In genomic region chr9:92592537-92592936, GRCh38 we compare ENCODE assay signal across 23 cellular contexts. TPM values are rescaled to one million over a fixed set of nuclear protein-coding genes. Genes with fewer than 3 reads are reported as not detected.
"Had no signal": no experiment of that assay in that cellular context is flagged by ENCODE, and none has a peak within 500 bp of the region (broad histone marks: within the 10 kb centered on the region; RNA-seq: fewer than 3 reads in every experiment).

No MANE protein-coding gene starts in this region.

- H3K36me3 Mint-ChIP-seq: natural killer cell, type B pancreatic cell had no signal

- H3K27me3 Mint-ChIP-seq: activated T-cell treated with anti-CD3 and anti-CD28 coated beads, Interleukin-2, amount 50 U/mL, for 24 hours; central memory CD8-positive, alpha-beta T cell; effector memory CD8-positive, alpha-beta T cell; type B pancreatic cell had no signal

- H3K9me3 Mint-ChIP-seq: activated T-cell treated with anti-CD3 and anti-CD28 coated beads, Interleukin-2, amount 50 U/mL, for 24 hours; central memory CD8-positive, alpha-beta T cell; effector memory CD8-positive, alpha-beta T cell; natural killer cell; type B pancreatic cell had no signal

- H3K9me3 ChIP-seq: stomach, vagina had no signal

- H3K4me3 ChIP-seq: dorsolateral prefrontal cortex, stomach, vagina had no signal

- H3K27ac Mint-ChIP-seq: effector memory CD8-positive, alpha-beta T cell; natural killer cell; type B pancreatic cell had no signal

- H3K27me3 ChIP-seq: brain microvascular endothelial cell, dorsolateral prefrontal cortex, stomach, vagina had no signal

- H3K4me1 Mint-ChIP-seq: central memory CD8-positive, alpha-beta T cell; natural killer cell had no signal

- ATAC-seq: effector memory CD8-positive, alpha-beta T cell; left ventricle myocardium superior; sciatic nerve had no signal

- H3K36me3 ChIP-seq: brain microvascular endothelial cell, stomach, vagina, WERI-Rb-1 had no signal

- H3K4me3 Mint-ChIP-seq: activated T-cell treated with anti-CD3 and anti-CD28 coated beads, Interleukin-2, amount 50 U/mL, for 24 hours; central memory CD8-positive, alpha-beta T cell; effector memory CD8-positive, alpha-beta T cell; natural killer cell; type B pancreatic cell had no signal

- FAIRE-seq: colon, endothelial cell of umbilical vein, TTC549 had no signal

- H3K27ac ChIP-seq: brain microvascular endothelial cell, stomach, vagina, WERI-Rb-1 had no signal

- DNase-seq: activated CD4-positive, CD25-positive, alpha-beta regulatory T cell treated with anti-CD3 and anti-CD28 coated beads, Interleukin-2, amount 50 U/mL, for 72 hours; activated naive CD4-positive, alpha-beta T cell treated with Interleukin-2 at 50 U/mL for 16 hours; activated T-cell treated with anti-CD3 and anti-CD28 coated beads, Interleukin-2, amount 50 U/mL, for 24 hours; anterior cingulate cortex; brain microvascular endothelial cell; dorsolateral prefrontal cortex; effector memory CD8-positive, alpha-beta T cell; glutamatergic neuron; hippocampal formation; left ventricle myocardium superior; midbrain; natural killer cell; stimulated activated CD4-positive, alpha-beta T cell treated with anti-CD3 and anti-CD28 coated beads, Interleukin-4, amount 100 ng/mL, for 4 hours; stomach; T-helper 1 cell; WERI-Rb-1 had no signal

RNA-seq across cellular contexts. Expression of gene ECM2, which starts 56.7 kb away (rescaled TPM):
- total RNA-seq: endothelial cell of umbilical vein, natural killer cell had no signal
